In genomic region chr18:11741505-11742145, GRCh38 we compare ENCODE assay signal across 10 cellular contexts. TPM values are rescaled to one million over a fixed set of nuclear protein-coding genes. Genes with fewer than 3 reads are reported as not detected.
DNase-seq lines count a peak whose midpoint lies in the region; ATAC-seq, FAIRE-seq and TF ChIP-seq lines count a peak whose summit lies in the region.
"Had no signal": no experiment of that assay in that cellular context is flagged by ENCODE, and none has a peak within 500 bp of the region (broad histone marks: within the 10 kb centered on the region; RNA-seq: fewer than 3 reads in every experiment).

No MANE protein-coding gene starts in this region.

- peaks cover 0 to 5% (median 0%) of the 10 kb centered on the region in 9 donors for H3K4me1 ChIP-seq in heart right ventricle
- H3K4me1 ChIP-seq in OCI-LY7 (ENCODE audit: insufficient read depth, low read length, poor library complexity, severe bottlenecking): no peaks in the 10 kb centered on the region

- H3K9me3 ChIP-seq in heart right ventricle (no peaks in the 10 kb centered on the region), OCI-LY7 (ENCODE audit: low read length) (no peaks in the 10 kb centered on the region)

- H3K4me2 ChIP-seq in OCI-LY7 (ENCODE audit: low read length): no peak overlapping the region

- H3K36me3 ChIP-seq in heart right ventricle: no peaks in the 10 kb centered on the region
- no peaks in the 10 kb centered on the region for H3K36me3 ChIP-seq in OCI-LY7 (ENCODE audit: insufficient read depth, low read length)

- FAIRE-seq in urothelium cell line (lab: Jason Lieb, UNC): peak; percentile 9

- 79 to 83% methylated on average over 5 of the region's 5 CpGs for WGBS in heart right ventricle, 2 donors

- intact Hi-C loops in heart right ventricle (cut with DNase I) (no loop called here), Right ventricle myocardium inferior (cut with DNase I) (no loop called here), OCI-LY7 (cut with micrococcal nuclease; ENCODE audit: unreplicated experiment) (no loop called here)

- no peaks in the 10 kb centered on the region for H4K20me1 ChIP-seq in OCI-LY7 (ENCODE audit: insufficient read depth, low read length)

- H3K4me3 ChIP-seq in heart right ventricle (no peak overlapping the region), OCI-LY7 (ENCODE audit: low read depth, low read length, poor library complexity, severe bottlenecking) (no peak overlapping the region), fibroblast of the aortic adventitia (ENCODE audit: low read depth, low read length) (no peak overlapping the region)

- H3K27ac ChIP-seq in heart right ventricle (no peak overlapping the region), OCI-LY7 (ENCODE audit: low read depth, low read length, poor library complexity, severe bottlenecking) (no peak overlapping the region)

- BruUV-seq in OCI-LY7 (replicated peaks; lab: Mats Ljungman, UMichigan): no TSS peak

- CTCF ChIA-PET in OCI-LY7 (lab: Charles Lee; ENCODE audit: unreplicated experiment): no interaction called here

- POLR2A ChIA-PET in OCI-LY7 (lab: Charles Lee): no interaction called here

- no peak for ATAC-seq in heart right ventricle
- ATAC-seq in Right ventricle myocardium inferior: no peak

- no peaks in the 10 kb centered on the region for H3K9me2 ChIP-seq in OCI-LY7 (ENCODE audit: insufficient read depth, low read length)

- TF ChIP-seq CTCF in heart right ventricle (IDR thresholded peaks at IDR 0.05) (peak in 7 of 9 donors; percentile 19 to 49 (median 33)), OCI-LY7 (conservative IDR thresholded peaks at IDR 0.05; ENCODE audit: low read length) (peak; percentile 83), fibroblast of the aortic adventitia (IDR thresholded peaks at IDR 0.05; ENCODE audit: insufficient read depth, low read length) (peak; percentile 33)

- no peaks in the 10 kb centered on the region for H3K79me2 ChIP-seq in OCI-LY7 (ENCODE audit: insufficient read depth, low read depth, low read length)

- H3K27me3 ChIP-seq in heart right ventricle: peaks cover 0 to 45% (median 14%) of the 10 kb centered on the region in 7 donors

- DNase-seq in heart right ventricle (no peak), Right ventricle myocardium inferior (ENCODE audit: missing footprints) (no peak), OCI-LY7 (ENCODE audit: low spot score) (peak; percentile 37), fibroblast of the aortic adventitia (ENCODE audit: low read depth) (no peak), urothelium cell line (ENCODE audit: low spot score) (peak; percentile 70), middle frontal gyrus (ENCODE audit: extremely low spot score, low spot score) (no peak), DMS79 (lab: John Stamatoyannopoulos, UW) (no peak)
- DNase-seq in activated CD4-positive, alpha-beta T cell treated with anti-CD3 and anti-CD28 coated beads for 1 hour: no peak
- DNase-seq: GDM1, NCI-H2081 treated with DMSO at 0.1 percent for 48 hours had no signal

- no peak overlapping the region for H2AFZ ChIP-seq in OCI-LY7 (ENCODE audit: low read length)

RNA-seq across cellular contexts. Expression of gene GNAL, which starts 52.6 kb away (rescaled TPM):
- total RNA-seq in heart right ventricle (1 to 10 TPM; 1.1 to 6.9 (median 1.8) TPM), Right ventricle myocardium inferior (5.1 TPM), OCI-LY7 (2022) (0.25 and 0.28 TPM in 2 replicates), fibroblast of the aortic adventitia (ENCODE audit: low replicate concordance) (0.16 and 0.63 TPM in 2 replicates)
- 1 to 10 TPM in 1 of 2 donors, under 1 TPM in 1; 0.42 to 1.3 TPM for polyA plus RNA-seq in heart right ventricle
- 0.03 TPM in 2 replicates for total RNA-seq in OCI-LY7 (2014; rRNA removed; shearing (Covaris generic))

Comparison
In these comparisons a context has a peak if more than half of its experiments do, and no peak if none do; other contexts are left out.
1. DNase-seq: peak in OCI-LY7 (single experiment) and urothelium cell line (single experiment); none in heart right ventricle (0 of 2), Right ventricle myocardium inferior (single experiment), fibroblast of the aortic adventitia (single experiment), middle frontal gyrus (single experiment), activated CD4-positive, alpha-beta T cell treated with anti-CD3 and anti-CD28 coated beads for 1 hour (single experiment) and DMS79 (single experiment).
2. CTCF ChIP-seq: peak in every context shown above with its lines; median percentile 83 in OCI-LY7; 33 in heart right ventricle; 33 in fibroblast of the aortic adventitia.